ENCODE assay signal across 9 cellular contexts in genomic region chr14:103055693-103056092, GRCh38. TPM values are rescaled to one million over a fixed set of nuclear protein-coding genes. Genes with fewer than 3 reads are reported as not detected.
DNase-seq lines count a peak whose midpoint lies in the region; ATAC-seq and TF ChIP-seq lines count a peak whose summit lies in the region.
"Had no signal": no experiment of that assay in that cellular context is flagged by ENCODE, and none has a peak within 500 bp of the region (broad histone marks: within the 10 kb centered on the region; RNA-seq: fewer than 3 reads in every experiment).

No MANE protein-coding gene starts in this region.

- POLR2A ChIA-PET in MCF 10A (lab: Yijun Ruan, JAX): interaction anchor here (0.6 to 4.0 kb wide), 7 partner anchors 10 to 68 kb away, joined by 3 to 26 read pairs (median 3); no protein-coding TSS in a partner anchor

- H3K4me1 Mint-ChIP-seq in activated naive CD4-positive, alpha-beta T cell treated with anti-CD3 and anti-CD28 coated beads, Interleukin-2, amount 10 ng/mL, durations not matched to agents 7 days and 5 days: peaks cover 11% of the 10 kb centered on the region
- peaks cover 18% of the 10 kb centered on the region for H3K4me1 Mint-ChIP-seq in MCF 10A (ENCODE audit: insufficient read depth, unreplicated experiment)

- no peak overlapping the region for H3K27ac Mint-ChIP-seq in activated naive CD4-positive, alpha-beta T cell treated with anti-CD3 and anti-CD28 coated beads, Interleukin-2, amount 10 ng/mL, durations not matched to agents 7 days and 5 days
- peak overlapping the region; percentile 78 for H3K27ac Mint-ChIP-seq in MCF 10A (ENCODE audit: low read depth, unreplicated experiment)

- intact Hi-C loops in MCF 10A (cut with micrococcal nuclease) (loop anchor here (5.0 kb wide), 1 partner anchor 68 kb away; no protein-coding TSS in a partner anchor), tibial artery (cut with DNase I; ENCODE audit: low total_unique reads) (no loop called here)

- no peak for DNase-seq in activated naive CD4-positive, alpha-beta T cell treated with anti-CD3 and anti-CD28 coated beads, Interleukin-2, amount 10 ng/mL, durations not matched to agents 7 days and 5 days
- DNase-seq in activated naive CD4-positive, alpha-beta T cell treated with Interleukin-2 at 50 U/mL for 16 hours: no peak
- DNase-seq in MCF 10A (ENCODE audit: unreplicated experiment) (no peak), lung microvascular endothelial cell (ENCODE audit: low read depth in 2 of 2) (peak; percentile 30 to 73), tibial artery (no peak), DMS 273 (lab: John Stamatoyannopoulos, UW; ENCODE audit: unreplicated experiment) (no peak)

- no peaks in the 10 kb centered on the region for H3K27me3 ChIP-seq in tibial artery

- H3K27me3 Mint-ChIP-seq in activated naive CD4-positive, alpha-beta T cell treated with anti-CD3 and anti-CD28 coated beads, Interleukin-2, amount 10 ng/mL, durations not matched to agents 7 days and 5 days: peaks cover 63% of the 10 kb centered on the region
- H3K27me3 Mint-ChIP-seq in MCF 10A (ENCODE audit: insufficient read depth, unreplicated experiment): no peaks in the 10 kb centered on the region

- H3K9me3 ChIP-seq in tibial artery: no peaks in the 10 kb centered on the region

- no peaks in the 10 kb centered on the region for H3K9me3 Mint-ChIP-seq in activated naive CD4-positive, alpha-beta T cell treated with anti-CD3 and anti-CD28 coated beads, Interleukin-2, amount 10 ng/mL, durations not matched to agents 7 days and 5 days
- H3K9me3 Mint-ChIP-seq in MCF 10A (ENCODE audit: unreplicated experiment): no peaks in the 10 kb centered on the region

- no peak for TF ChIP-seq CTCF in MCF 10A (IDR thresholded peaks at IDR 0.05; ENCODE audit: unreplicated experiment)
- no peak for TF ChIP-seq CTCF in tibial artery (IDR thresholded peaks at IDR 0.05)

- BruUV-seq in MCF 10A (replicated peaks; lab: Mats Ljungman, UMichigan): TSS peak; percentile 71

- no peaks in the 10 kb centered on the region for H3K36me3 ChIP-seq in tibial artery

- peak overlapping the region; percentile 34 for H3K4me3 Mint-ChIP-seq in activated naive CD4-positive, alpha-beta T cell treated with anti-CD3 and anti-CD28 coated beads, Interleukin-2, amount 10 ng/mL, durations not matched to agents 7 days and 5 days
- peak overlapping the region; percentile 81 for H3K4me3 Mint-ChIP-seq in MCF 10A (ENCODE audit: unreplicated experiment)

- no peaks in the 10 kb centered on the region for H3K36me3 Mint-ChIP-seq in activated naive CD4-positive, alpha-beta T cell treated with anti-CD3 and anti-CD28 coated beads, Interleukin-2, amount 10 ng/mL, durations not matched to agents 7 days and 5 days
- no peaks in the 10 kb centered on the region for H3K36me3 Mint-ChIP-seq in MCF 10A (ENCODE audit: insufficient read depth, unreplicated experiment)

- CTCF ChIA-PET in activated naive CD4-positive, alpha-beta T cell treated with anti-CD3 and anti-CD28 coated beads, Interleukin-2, amount 10 ng/mL, durations not matched to agents 7 days and 5 days (lab: Charles Lee): no interaction called here
- CTCF ChIA-PET in MCF 10A (lab: Yijun Ruan, JAX): interaction anchor here (0.7 kb wide), 1 partner anchor 49 kb away, joined by 3 read pairs; no protein-coding TSS in a partner anchor

- peak overlapping the region; percentile 90 to 97 for H3K27ac ChIP-seq in tibial artery

- no peak for ATAC-seq in HG02840 (IDR thresholded peaks at IDR 0.05; ENCODE audit: low FRiP score, unreplicated experiment)
- no peak for ATAC-seq in GM18907 (IDR thresholded peaks at IDR 0.05; ENCODE audit: unreplicated experiment)

- H3K4me1 ChIP-seq in tibial artery: peaks cover 0 to 72% (median 33%) of the 10 kb centered on the region in 4 donors

- peak overlapping the region; percentile 93 to 100 for H3K4me3 ChIP-seq in tibial artery

RNA-seq across cellular contexts. Expression of gene CDC42BPB, which starts 1.7 kb away (rescaled TPM):
- total RNA-seq in MCF 10A (2022): 82.7 and 91.1 TPM in 2 replicates
- total RNA-seq in lung microvascular endothelial cell: 73.7 and 104 TPM in 2 replicates

RNA-seq across cellular contexts. Expression of gene LBHD2, which starts 28.3 kb away (rescaled TPM):
- not detected in 2 replicates for total RNA-seq in MCF 10A (2022)
- not detected in 2 replicates for total RNA-seq in lung microvascular endothelial cell
- total RNA-seq: mononuclear cell had no signal

RNA-seq across cellular contexts. Expression of gene EXOC3L4, which starts 38.8 kb away (rescaled TPM):
- not detected in 2 replicates for total RNA-seq in MCF 10A (2022)
- not detected in 2 replicates for total RNA-seq in lung microvascular endothelial cell
- total RNA-seq: mononuclear cell had no signal

Comparison
In these comparisons a context has a peak if more than half of its experiments do, and no peak if none do; other contexts are left out.
1. DNase-seq: peak in lung microvascular endothelial cell (2 of 2); none in activated naive CD4-positive, alpha-beta T cell treated with anti-CD3 and anti-CD28 coated beads, Interleukin-2, amount 10 ng/mL, durations not matched to agents 7 days and 5 days (single experiment), activated naive CD4-positive, alpha-beta T cell treated with Interleukin-2 at 50 U/mL for 16 hours (single experiment), MCF 10A (single experiment), tibial artery (0 of 2) and DMS 273 (single experiment).